19 cellular contexts compared by ENCODE assay signal in the genomic region with DNA sequence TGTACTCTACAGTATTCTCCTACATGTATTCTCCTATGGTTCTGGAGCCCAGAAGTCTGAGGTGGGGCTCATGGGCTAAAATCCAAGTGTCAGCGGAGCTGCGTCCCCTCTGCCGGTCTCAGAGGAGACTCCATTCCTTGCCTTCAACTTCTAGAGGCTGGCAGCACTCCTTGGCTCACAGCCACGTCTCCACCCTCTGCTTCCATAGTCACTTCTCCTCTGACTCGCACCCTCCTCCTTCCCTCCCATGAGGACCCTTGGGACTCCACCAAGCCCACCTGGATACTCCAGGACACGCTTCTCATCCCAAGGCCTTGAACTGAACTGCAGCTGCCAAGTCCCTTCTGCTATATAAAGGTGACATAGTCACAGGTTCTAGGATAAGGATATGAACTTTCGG. TPM values are rescaled to one million over a fixed set of nuclear protein-coding genes. Genes with fewer than 3 reads are reported as not detected.
DNase-seq lines count a peak whose midpoint lies in the region; ATAC-seq and TF ChIP-seq lines count a peak whose summit lies in the region.
"Had no signal": no experiment of that assay in that cellular context is flagged by ENCODE, and none has a peak within 500 bp of the region (broad histone marks: within the 10 kb centered on the region; RNA-seq: fewer than 3 reads in every experiment).

No MANE protein-coding gene starts in this region.

- no peaks in the 10 kb centered on the region for H3K9me3 ChIP-seq in GM23248 (ENCODE audit: low read depth)
- H3K9me3 ChIP-seq in body of pancreas = no peaks in the 10 kb centered on the region
- H3K9me3 ChIP-seq in breast epithelium = no peaks in the 10 kb centered on the region
- H3K9me3 ChIP-seq: BLaER1 had no signal

- H3K27me3 ChIP-seq in GM23248 (replicated peaks; ENCODE audit: insufficient read depth) (no peaks in the 10 kb centered on the region), body of pancreas (no peaks in the 10 kb centered on the region), breast epithelium (no peaks in the 10 kb centered on the region)
- H3K27me3 ChIP-seq: BLaER1 had no signal

- H3K9ac ChIP-seq in GM23248 = no peak overlapping the region
- H3K9ac ChIP-seq: BLaER1 had no signal

- H4K20me1 ChIP-seq in GM23248 (ENCODE audit: insufficient read depth) = no peaks in the 10 kb centered on the region
- H4K20me1 ChIP-seq: BLaER1 had no signal

- no peaks in the 10 kb centered on the region for H3K36me3 ChIP-seq in GM23248 (ENCODE audit: low read depth)
- H3K36me3 ChIP-seq in body of pancreas (replicated peaks in 1 of 2; ENCODE audit: insufficient read depth in 1 of 2, low read depth in 2 of 2) = no peaks in the 10 kb centered on the region
- H3K36me3 ChIP-seq in breast epithelium = no peaks in the 10 kb centered on the region
- H3K36me3 ChIP-seq: BLaER1 had no signal

- WGBS in GM23248 (ENCODE audit: low coverage in 1 of 2, low lambda C conversion rate in 2 of 2, missing lambda C conversion rate in 2 of 2), 2 experiments = 34 to 39% methylated on average over 7 of the region's 7 CpGs
- 52 to 55% methylated on average over 7 of the region's 7 CpGs for WGBS in body of pancreas, 2 donors

- DNase-seq in GM23248 (peak; percentile 24), NCI-H2171 treated with DMSO at 0.1 percent for 48 hours (lab: John Stamatoyannopoulos, UW) (peak; percentile 58), body of pancreas (peak; percentile 56 to 79 (median 70)), breast epithelium (ENCODE audit: low spot score in 2 of 2) (no peak), SHP77 (lab: John Stamatoyannopoulos, UW) (no peak), CD1c-positive myeloid dendritic cell (ENCODE audit: extremely low spot score) (no peak)
- DNase-seq: CD4-positive, alpha-beta T cell; CD8-positive, alpha-beta memory T cell; DMS 273 treated with DMSO at 0.1 percent for 48 hours; DMS79; EL; GDM1; H9 had no signal

- H3K4me3 ChIP-seq in GM23248 (no peak overlapping the region), body of pancreas (no peak overlapping the region), breast epithelium (no peak overlapping the region)
- H3K4me3 ChIP-seq: BLaER1, GM12878, GM23338 had no signal

- TF ChIP-seq CTCF in body of pancreas (IDR thresholded peaks at IDR 0.05) = no peak
- TF ChIP-seq CTCF in breast epithelium (IDR thresholded peaks at IDR 0.05) = no peak

- H3K27ac ChIP-seq in GM23248 (no peak overlapping the region), body of pancreas (peak overlapping the region; percentile 65 to 95 (median 88)), breast epithelium (no peak overlapping the region)
- H3K27ac ChIP-seq: 22Rv1, BLaER1, C4-2B had no signal

- peaks cover 8% of the 10 kb centered on the region; the same call in 1 of the 2 replicates for H3F3A ChIP-seq in GM23248 (ENCODE audit: insufficient read depth)

- intact Hi-C loops in body of pancreas (cut with DNase I) (no loop called here), breast epithelium (cut with DNase I; ENCODE audit: low total_unique reads) (no loop called here)

- H3K9me2 ChIP-seq in GM23248 (ENCODE audit: insufficient read depth) = no peaks in the 10 kb centered on the region

- H3K4me1 ChIP-seq in GM23248 (ENCODE audit: insufficient read depth) (no peaks in the 10 kb centered on the region), body of pancreas (peaks cover 70% of the 10 kb centered on the region), breast epithelium (peaks cover 0 to 1% of the 10 kb centered on the region in 2 donors)

- H3K79me2 ChIP-seq in GM23248 (ENCODE audit: insufficient read depth) = no peaks in the 10 kb centered on the region

- no peak overlapping the region for H3K4me2 ChIP-seq in GM23248 (ENCODE audit: unreplicated experiment)
- H3K4me2 ChIP-seq: BLaER1, GM23338 had no signal

- H2AFZ ChIP-seq in GM23248 = no peak overlapping the region
- H2AFZ ChIP-seq: GM23338 had no signal

- no peak for TF ChIP-seq POLR2A in body of pancreas (IDR thresholded peaks at IDR 0.05)
- no peak for TF ChIP-seq POLR2A in breast epithelium (IDR thresholded peaks at IDR 0.05)

- in situ Hi-C loops in GM23248 (cut with MboI) = no loop called here

- ATAC-seq in body of pancreas = no peak
- ATAC-seq: GM12878, GM23338, HCT116 had no signal

RNA-seq across cellular contexts. Expression of a gene that starts 27.8 kb away (rescaled TPM):
- total RNA-seq in GM23248 (2014; rRNA removed; shearing (Covaris generic)) = 1.6 and 5.7 TPM in 2 replicates
- polyA plus RNA-seq in GM23248 (2016; fragmentation: Nextera tagmentation; extraction: Ambion mirVana) = 13.3 and 15.2 TPM in 2 replicates
- total RNA-seq in body of pancreas = 10 to 100 TPM in 1 of 2 donors, 1 to 10 TPM in 1; 4.0 to 38.7 TPM
- total RNA-seq in breast epithelium = 10 to 100 TPM; 16.2 to 35.7 (median 16.4) TPM

Comparison
In these comparisons a context has a peak if more than half of its experiments do, and no peak if none do; other contexts are left out.
1. DNase-seq: peak in GM23248 (single experiment), NCI-H2171 treated with DMSO at 0.1 percent for 48 hours (single experiment) and body of pancreas (4 of 4); none in breast epithelium (0 of 2), SHP77 (0 of 2) and CD1c-positive myeloid dendritic cell (single experiment).
2. H3K27ac ChIP-seq: peak in body of pancreas (4 of 4); none in GM23248 (single experiment) and breast epithelium (0 of 2).